23 cellular contexts compared by ENCODE assay signal in genomic region chr2:97735161-97735561, GRCh38. TPM values are rescaled to one million over a fixed set of nuclear protein-coding genes. Genes with fewer than 3 reads are reported as not detected.
DNase-seq lines count a peak whose midpoint lies in the region; ATAC-seq and TF ChIP-seq lines count a peak whose summit lies in the region.
"Had no signal": no experiment of that assay in that cellular context is flagged by ENCODE, and none has a peak within 500 bp of the region (broad histone marks: within the 10 kb centered on the region; RNA-seq: fewer than 3 reads in every experiment).

No MANE protein-coding gene starts in this region.

- no peaks in the 10 kb centered on the region for H3K4me1 ChIP-seq in left ventricle myocardium inferior
- no peaks in the 10 kb centered on the region for H3K4me1 ChIP-seq in left lung
- H3K4me1 ChIP-seq: A549, Caco-2 had no signal

- DNase-seq in left ventricle myocardium inferior (peak; percentile 7), left ventricle myocardium superior (no peak), left lung (peak; percentile 29 to 63), type B pancreatic cell (ENCODE audit: extremely low spot score, unreplicated experiment) (peak; percentile 67), GDM1 (lab: John Stamatoyannopoulos, UW) (no peak)
- no peak for DNase-seq in natural killer cell treated with Interleukin-12 subunit alpha and Interleukin-12 subunit beta and Interleukin-15 and Interleukin-18, amount 100 ng/mL, for 72 hours (ENCODE audit: low spot score)
- DNase-seq in activated naive CD4-positive, alpha-beta T cell (lab: John Stamatoyannopoulos, UW): no peak
- DNase-seq: AML-193, NCI-H1048, NCI-H1417, NCI-H1694 treated with DMSO at 0.1 percent for 48 hours, NCI-H2081, NCI-H226, NCI-H510A, NCI-H69, SIG-M5 had no signal

- intact Hi-C loops in left ventricle myocardium inferior (cut with micrococcal nuclease): no loop called here
- intact Hi-C loops in left ventricle myocardium superior (cut with micrococcal nuclease): no loop called here
- intact Hi-C loops in left lung (cut with DNase I): no loop called here

- TF ChIP-seq CTCF in left ventricle myocardium inferior (IDR thresholded peaks at IDR 0.05; ENCODE audit: borderline replicate concordance) (no peak), left lung (IDR thresholded peaks at IDR 0.05) (no peak), type B pancreatic cell (conservative IDR thresholded peaks at IDR 0.05) (no peak)

- H3K27me3 ChIP-seq in left ventricle myocardium inferior (ENCODE audit: low read depth) (no peaks in the 10 kb centered on the region), left lung (peaks cover 0 to 6% of the 10 kb centered on the region in 2 donors)
- H3K27me3 ChIP-seq: BLaER1 treated with 17β-estradiol and CSF1 and Interleukin-3, amounts not matched to agents 10 nM and 100 nM had no signal

- H3K36me3 ChIP-seq in left ventricle myocardium inferior: no peaks in the 10 kb centered on the region
- no peaks in the 10 kb centered on the region for H3K36me3 ChIP-seq in left lung

- H3K36me3 Mint-ChIP-seq in type B pancreatic cell: no peaks in the 10 kb centered on the region
- peaks cover 17% of the 10 kb centered on the region for H3K36me3 Mint-ChIP-seq in natural killer cell treated with Interleukin-12 subunit alpha and Interleukin-12 subunit beta and Interleukin-15 and Interleukin-18, amount 100 ng/mL, for 72 hours

- no peak overlapping the region for H3K4me3 ChIP-seq in left ventricle myocardium inferior
- H3K4me3 ChIP-seq in left lung: no peak overlapping the region
- H3K4me3 ChIP-seq: A549; BLaER1 treated with 17β-estradiol and CSF1 and Interleukin-3, amounts not matched to agents 10 nM and 100 nM; GM12878; SK-N-MC had no signal

- H3K9me3 Mint-ChIP-seq in type B pancreatic cell: no peaks in the 10 kb centered on the region
- H3K9me3 Mint-ChIP-seq in natural killer cell treated with Interleukin-12 subunit alpha and Interleukin-12 subunit beta and Interleukin-15 and Interleukin-18, amount 100 ng/mL, for 72 hours: no peaks in the 10 kb centered on the region
- H3K9me3 Mint-ChIP-seq: CD4-positive, alpha-beta T cell had no signal

- H3K27me3 Mint-ChIP-seq in type B pancreatic cell: no peaks in the 10 kb centered on the region
- H3K27me3 Mint-ChIP-seq in natural killer cell treated with Interleukin-12 subunit alpha and Interleukin-12 subunit beta and Interleukin-15 and Interleukin-18, amount 100 ng/mL, for 72 hours: no peaks in the 10 kb centered on the region
- H3K27me3 Mint-ChIP-seq: CD4-positive, alpha-beta T cell had no signal

- H3K27ac ChIP-seq in left ventricle myocardium inferior (replicated peaks) (no peak overlapping the region), left lung (no peak overlapping the region)
- H3K27ac ChIP-seq: A549, RWPE1, SK-N-MC had no signal

- no peaks in the 10 kb centered on the region for H3K4me1 Mint-ChIP-seq in type B pancreatic cell (ENCODE audit: unreplicated experiment)
- peaks cover 28 to 38% of the 10 kb centered on the region in 2 donors for H3K4me1 Mint-ChIP-seq in natural killer cell treated with Interleukin-12 subunit alpha and Interleukin-12 subunit beta and Interleukin-15 and Interleukin-18, amount 100 ng/mL, for 72 hours (ENCODE audit: low read depth in 2 of 2)

- H3K9me3 ChIP-seq in left ventricle myocardium inferior (replicated peaks): peaks cover 8% of the 10 kb centered on the region
- peaks cover 0 to 7% of the 10 kb centered on the region in 2 donors for H3K9me3 ChIP-seq in left lung

- ATAC-seq in left ventricle myocardium superior (no peak), left lung (no peak)
- ATAC-seq in natural killer cell treated with Interleukin-12 subunit alpha and Interleukin-12 subunit beta and Interleukin-15 and Interleukin-18, amount 100 ng/mL, for 72 hours: no peak
- ATAC-seq: GM12878 had no signal

- H3K4me3 Mint-ChIP-seq in type B pancreatic cell: no peak overlapping the region
- no peak overlapping the region for H3K4me3 Mint-ChIP-seq in natural killer cell treated with Interleukin-12 subunit alpha and Interleukin-12 subunit beta and Interleukin-15 and Interleukin-18, amount 100 ng/mL, for 72 hours
- H3K4me3 Mint-ChIP-seq: CD4-positive, alpha-beta T cell had no signal

- H3K27ac Mint-ChIP-seq in type B pancreatic cell: no peak overlapping the region
- no peak overlapping the region for H3K27ac Mint-ChIP-seq in natural killer cell treated with Interleukin-12 subunit alpha and Interleukin-12 subunit beta and Interleukin-15 and Interleukin-18, amount 100 ng/mL, for 72 hours
- H3K27ac Mint-ChIP-seq: CD4-positive, alpha-beta T cell had no signal

RNA-seq across cellular contexts. Expression of gene ZAP70, which starts 21.8 kb away (rescaled TPM):
- total RNA-seq in left ventricle myocardium inferior: 0.55 TPM
- total RNA-seq in left ventricle myocardium superior: 1.7 TPM
- total RNA-seq in left lung: 1 to 10 TPM; 5.6 to 8.3 TPM
- total RNA-seq in type B pancreatic cell (ENCODE audit: low replicate concordance): 1.2 and 2.5 TPM in 2 replicates
- 100 to 1,000 TPM in 1 of 2 donors, 10 to 100 TPM in 1; 97.4 to 191 TPM for total RNA-seq in natural killer cell treated with Interleukin-12 subunit alpha and Interleukin-12 subunit beta and Interleukin-15 and Interleukin-18, amount 100 ng/mL, for 72 hours

Comparison
In these comparisons a context has a peak if more than half of its experiments do, and no peak if none do; other contexts are left out.
1. DNase-seq: peak in left ventricle myocardium inferior (single experiment), left lung (2 of 2) and type B pancreatic cell (single experiment); none in left ventricle myocardium superior (single experiment), natural killer cell treated with Interleukin-12 subunit alpha and Interleukin-12 subunit beta and Interleukin-15 and Interleukin-18, amount 100 ng/mL, for 72 hours (single experiment), GDM1 (single experiment) and activated naive CD4-positive, alpha-beta T cell (0 of 4).
2. RNA of gene ZAP70, which starts 21.8 kb away (total RNA-seq): 97.4 to 191 TPM in natural killer cell treated with Interleukin-12 subunit alpha and Interleukin-12 subunit beta and Interleukin-15 and Interleukin-18, amount 100 ng/mL, for 72 hours; 5.6 to 8.3 TPM in left lung, 1.2 to 2.5 TPM in type B pancreatic cell, 1.7 TPM in left ventricle myocardium superior (single experiment) and 0.55 TPM in left ventricle myocardium inferior (single experiment); every median in the first group is over 10 times any median in the second.